In the genomic region with DNA sequence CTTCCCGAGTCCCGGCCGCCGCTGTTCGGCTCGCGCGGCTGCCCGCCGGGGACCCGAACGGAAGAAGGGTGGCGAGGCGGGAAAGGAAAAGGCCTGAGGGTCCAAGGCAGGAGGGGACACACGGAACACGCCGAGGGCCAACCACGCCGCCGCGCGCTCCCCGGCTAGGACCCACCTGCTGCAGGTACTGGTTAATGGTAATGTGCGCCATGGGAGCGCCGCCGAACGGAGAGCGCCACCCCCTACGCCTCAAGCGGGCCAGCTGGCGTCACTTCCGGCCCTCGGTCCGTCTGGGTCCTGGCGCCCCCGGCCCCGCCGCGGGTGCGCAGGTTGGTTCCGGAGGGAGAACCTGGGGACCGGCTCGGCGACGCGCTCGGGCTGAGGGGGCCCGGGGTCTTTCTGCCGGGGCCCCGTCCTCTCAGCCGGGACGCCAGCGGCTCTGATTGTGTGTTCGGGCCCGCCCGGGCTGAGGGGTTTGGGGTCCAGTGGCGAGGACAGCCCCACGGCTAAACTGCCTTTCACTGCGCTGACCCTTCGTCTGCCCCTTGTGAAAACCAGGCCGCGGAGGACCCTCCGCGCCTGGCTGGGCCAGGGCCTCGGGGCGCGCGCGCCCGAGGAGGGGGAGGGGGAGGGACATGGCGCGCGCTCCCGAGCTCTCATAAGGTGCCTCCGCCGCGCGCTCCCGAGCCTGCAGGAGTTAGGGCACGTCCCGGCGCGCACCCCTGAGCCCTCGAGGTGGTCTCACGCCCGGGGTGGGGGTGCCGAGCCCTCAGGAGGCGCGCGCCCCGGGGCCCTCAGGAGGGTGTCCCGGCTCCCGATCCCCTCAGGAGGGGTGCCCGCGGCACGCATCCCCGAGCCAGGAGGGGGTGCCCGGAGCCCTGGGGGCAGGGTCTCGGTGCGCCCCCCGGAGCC, we compare ENCODE assay signal across 7 cellular contexts. TPM values are rescaled to one million over a fixed set of nuclear protein-coding genes. Genes with fewer than 3 reads are reported as not detected.
DNase-seq lines count a peak whose midpoint lies in the region; ATAC-seq, FAIRE-seq and TF ChIP-seq lines count a peak whose summit lies in the region.

A gene (minus strand): TSS at position 246 of the 912 bp plus-strand sequence. CDS start 35 bp downstream, at position 211.

- no peaks in the 10 kb centered on the region for H3K9me3 ChIP-seq in astrocyte (ENCODE audit: insufficient read depth, low read depth, low read length)

- H3K27ac Mint-ChIP-seq in astrocyte (ENCODE audit: unreplicated experiment), result peak within 1 kb of the TSS; percentile 93

- H3K9ac ChIP-seq in astrocyte (ENCODE audit: low read length), result peak within 1 kb of the TSS; percentile 97

- H4K20me1 ChIP-seq in astrocyte (ENCODE audit: insufficient read depth, low read length), result peaks cover 57% of the 10 kb centered on the region

- no peak for TF ChIP-seq CTCF in astrocyte (IDR thresholded peaks at IDR 0.05; ENCODE audit: insufficient read depth, low read depth, low read length)

- ATAC-seq in GM18502 (IDR thresholded peaks at IDR 0.05; ENCODE audit: poor library complexity, unreplicated experiment), result peak; percentile 75
- peak; percentile 77 for ATAC-seq in HG02885 (IDR thresholded peaks at IDR 0.05; ENCODE audit: poor library complexity, unreplicated experiment)

- H3K4me3 Mint-ChIP-seq in astrocyte (ENCODE audit: unreplicated experiment), result peak within 1 kb of the TSS; percentile 88

- peak within 1 kb of the TSS; percentile 89 for H2AFZ ChIP-seq in astrocyte (ENCODE audit: low read depth, low read length)

- FAIRE-seq in astrocyte (lab: Jason Lieb, UNC), result no peak

- H3K36me3 ChIP-seq in astrocyte (ENCODE audit: insufficient read depth, low read length), result peaks cover 3% of the 10 kb centered on the region

- H3K27ac ChIP-seq in astrocyte (ENCODE audit: low read depth, low read length), result peak within 1 kb of the TSS; percentile 95

- peaks cover 17% of the 10 kb centered on the region for H3K4me1 Mint-ChIP-seq in astrocyte (ENCODE audit: low read depth, unreplicated experiment)

- no peaks in the 10 kb centered on the region for H3K27me3 Mint-ChIP-seq in astrocyte (ENCODE audit: low read depth, unreplicated experiment)

- no peaks in the 10 kb centered on the region for H3K27me3 ChIP-seq in astrocyte (ENCODE audit: insufficient read depth, low read length)

- H3K9me3 Mint-ChIP-seq in astrocyte (ENCODE audit: unreplicated experiment), result no peaks in the 10 kb centered on the region

- H3K4me2 ChIP-seq in astrocyte (ENCODE audit: low read length), result peak within 1 kb of the TSS; percentile 98

- DNase-seq in NCI-H187 (lab: John Stamatoyannopoulos, UW), result peak; percentile 88 to 95
- DNase-seq in T-helper 22 cell (ENCODE audit: low read depth), result peak; percentile 82
- peak; percentile 76 for DNase-seq in astrocyte (ENCODE audit: low read depth)
- peak; percentile 85 for DNase-seq in hepatic stellate cell (ENCODE audit: low spot score)
- peak; percentile 99 for DNase-seq in retina

- peaks cover 21% of the 10 kb centered on the region for H3K4me1 ChIP-seq in astrocyte (ENCODE audit: insufficient read depth, low read length)

- peaks cover 89% of the 10 kb centered on the region for H3K79me2 ChIP-seq in astrocyte (ENCODE audit: insufficient read depth, low read length)

- peaks cover 3% of the 10 kb centered on the region for H3K36me3 Mint-ChIP-seq in astrocyte (ENCODE audit: low read depth, unreplicated experiment)

- peak within 1 kb of the TSS; percentile 84 for H3K4me3 ChIP-seq in astrocyte (ENCODE audit: insufficient read depth, low read depth, low read length)

RNA-seq across cellular contexts. Expression of the gene that starts here (rescaled TPM):
- total RNA-seq in astrocyte, result 29.6 and 31.5 TPM in 2 replicates

Comparison
In these comparisons a context has a peak if more than half of its experiments do, and no peak if none do; other contexts are left out.
1. Peak in every context shown above with its lines: DNase-seq, ATAC-seq, H3K4me3 ChIP-seq and H3K27ac ChIP-seq.